ENCODE assay signal across 15 cellular contexts in genomic region chr9:93250185-93250584, GRCh38.
DNase-seq lines count a peak whose midpoint lies in the region; ATAC-seq, FAIRE-seq and TF ChIP-seq lines count a peak whose summit lies in the region.
"Had no signal": no experiment of that assay in that cellular context is flagged by ENCODE, and none has a peak within 500 bp of the region (broad histone marks: within the 10 kb centered on the region; RNA-seq: fewer than 3 reads in every experiment).

No MANE protein-coding gene starts in this region.

- DNase-seq in D721Med (ENCODE audit: insufficient read length, low spot score) (no peak), bronchial epithelial cell (ENCODE audit: low read depth) (no peak), lower lobe of right lung (peak; percentile 2), urothelium cell line (ENCODE audit: low spot score) (no peak), NCI-H446 (lab: John Stamatoyannopoulos, UW) (no peak), GM13976 (ENCODE audit: low spot score) (no peak), anterior cingulate cortex (lab: John Stamatoyannopoulos, UW) (no peak)
- DNase-seq: ACHN; C1 segment of cervical spinal cord; Calu3; CD4-positive, alpha-beta T cell; DMS79; GM23248; H9 had no signal

- intact Hi-C loops in lower lobe of right lung (cut with DNase I): no loop called here

- H3K36me3 ChIP-seq in bronchial epithelial cell (ENCODE audit: control insufficient read depth, insufficient read depth, low read length) (no peaks in the 10 kb centered on the region), lower lobe of right lung (no peaks in the 10 kb centered on the region)

- H3K4me3 ChIP-seq in bronchial epithelial cell (ENCODE audit: low read depth, low read length): no peak overlapping the region
- no peak overlapping the region for H3K4me3 ChIP-seq in lower lobe of right lung
- H3K4me3 ChIP-seq: GM12878, GM23248 had no signal

- H3K4me1 ChIP-seq in lower lobe of right lung: no peaks in the 10 kb centered on the region

- H3K27me3 ChIP-seq in bronchial epithelial cell (ENCODE audit: control insufficient read depth, insufficient read depth, low read length) (no peaks in the 10 kb centered on the region), lower lobe of right lung (ENCODE audit: low read depth) (no peaks in the 10 kb centered on the region)

- in situ Hi-C loops in GM13976 (cut with MboI; ENCODE audit: low sequenced_read_pairs, unreplicated experiment): no loop called here

- TF ChIP-seq CTCF in D721Med (IDR thresholded peaks at IDR 0.05; ENCODE audit: insufficient read depth, missing control alignments) (no peak), bronchial epithelial cell (IDR thresholded peaks at IDR 0.05; ENCODE audit: insufficient read depth, low read length, severe bottlenecking) (no peak), lower lobe of right lung (IDR thresholded peaks at IDR 0.05) (no peak), GM13976 (IDR thresholded peaks at IDR 0.05; ENCODE audit: borderline replicate concordance, control extremely low read depth, extremely low read depth, insufficient read depth, missing control alignments) (no peak)

- H3K9me3 ChIP-seq in lower lobe of right lung: no peaks in the 10 kb centered on the region

- FAIRE-seq in D721Med (lab: Jason Lieb, UNC): peak; percentile 46
- peak; percentile 68 for FAIRE-seq in bronchial epithelial cell (lab: Jason Lieb, UNC)
- FAIRE-seq in urothelium cell line (lab: Jason Lieb, UNC): peak; percentile 95
- FAIRE-seq: GM12878 had no signal

- no peak overlapping the region for H3K27ac ChIP-seq in lower lobe of right lung
- H3K27ac ChIP-seq: GM23248 had no signal

- ATAC-seq in lower lobe of right lung: no peak
- ATAC-seq: GM12878 had no signal
